Comparison of ENCODE assay signal across 8 cellular contexts in the genomic region with DNA sequence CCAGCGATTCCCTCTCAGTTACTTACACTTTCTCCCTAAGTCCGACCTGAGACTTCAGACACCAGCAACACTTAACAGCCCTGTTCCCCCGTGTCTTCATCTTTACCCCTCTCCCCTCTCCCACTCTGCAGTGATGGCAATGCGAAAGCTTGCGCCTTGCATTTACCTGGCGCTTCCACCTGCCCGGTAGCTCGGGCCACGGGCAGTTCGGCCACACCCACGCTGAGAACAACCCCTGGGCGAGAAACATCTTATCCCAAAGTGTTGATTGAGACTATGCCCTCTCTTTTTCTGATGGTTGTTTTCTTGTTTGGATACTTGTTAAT. TPM values are rescaled to one million over a fixed set of nuclear protein-coding genes. Genes with fewer than 3 reads are reported as not detected.
A peak's percentile ranks its signal among the peaks of the same experiment; 100 is the strongest.
DNase-seq lines count a peak whose midpoint lies in the region; ATAC-seq and TF ChIP-seq lines count a peak whose summit lies in the region.

No MANE protein-coding gene starts in this region.

- WGBS in prostate gland: 1% methylated on average over 12 of the region's 12 CpGs

- H3K27me3 Mint-ChIP-seq in activated T-cell treated with anti-CD3 and anti-CD28 coated beads, Interleukin-2, amount 50 U/mL, for 4 hours (ENCODE audit: low read depth): no peaks in the 10 kb centered on the region

- H3K9me3 ChIP-seq in prostate gland: no peaks in the 10 kb centered on the region

- H3K4me3 ChIP-seq in epithelial cell of proximal tubule (ENCODE audit: low read depth, low read length) (peak overlapping the region; percentile 93), prostate gland (peak overlapping the region; percentile 71 to 77)

- H3K36me3 Mint-ChIP-seq in activated T-cell treated with anti-CD3 and anti-CD28 coated beads, Interleukin-2, amount 50 U/mL, for 4 hours (ENCODE audit: insufficient read depth): peaks cover 3% of the 10 kb centered on the region

- H3K9me3 Mint-ChIP-seq in activated T-cell treated with anti-CD3 and anti-CD28 coated beads, Interleukin-2, amount 50 U/mL, for 4 hours: no peaks in the 10 kb centered on the region

- no peak for TF ChIP-seq POLR2A in prostate gland (IDR thresholded peaks at IDR 0.05)

- peaks cover 9% of the 10 kb centered on the region for H3K4me1 Mint-ChIP-seq in activated T-cell treated with anti-CD3 and anti-CD28 coated beads, Interleukin-2, amount 50 U/mL, for 4 hours (ENCODE audit: low read depth)

- no peaks in the 10 kb centered on the region for H3K4me1 ChIP-seq in prostate gland (replicated peaks)

- TF ChIP-seq CTCF in epithelial cell of proximal tubule (conservative IDR thresholded peaks at IDR 0.05; ENCODE audit: low read depth, low read length): no peak
- no peak for TF ChIP-seq CTCF in prostate gland (IDR thresholded peaks at IDR 0.05)

- H3K4me3 Mint-ChIP-seq in activated T-cell treated with anti-CD3 and anti-CD28 coated beads, Interleukin-2, amount 50 U/mL, for 4 hours: no peak overlapping the region

- ATAC-seq in GM18907 (IDR thresholded peaks at IDR 0.05; ENCODE audit: unreplicated experiment): no peak
- no peak for ATAC-seq in activated T-cell treated with anti-CD3 and anti-CD28 coated beads, Interleukin-2, amount 50 U/mL, for 4 hours

- DNase-seq in stimulated activated CD4-positive, alpha-beta T cell treated with anti-CD3 and anti-CD28 coated beads, Interleukin-4, amount 100 ng/mL, for 24 hours: peak; percentile 6
- no peak for DNase-seq in stimulated activated CD4-positive, alpha-beta T cell treated with anti-CD3 and anti-CD28 coated beads, Interleukin-15, amount 100 ng/mL, for 24 hours
- DNase-seq in NCI-H345 (lab: John Stamatoyannopoulos, UW) (peak; percentile 54), epithelial cell of proximal tubule (ENCODE audit: low read depth) (no peak), prostate gland (ENCODE audit: low spot score) (peak; percentile 13), NCI-H2171 (lab: John Stamatoyannopoulos, UW) (no peak)
- DNase-seq in activated T-cell treated with anti-CD3 and anti-CD28 coated beads, Interleukin-2, amount 50 U/mL, for 4 hours: no peak

- intact Hi-C loops in prostate gland (cut with DNase I): no loop called here

- H3K36me3 ChIP-seq in prostate gland: no peaks in the 10 kb centered on the region

- H3K27me3 ChIP-seq in prostate gland (replicated peaks; ENCODE audit: insufficient read depth): no peaks in the 10 kb centered on the region

- peak overlapping the region; percentile 80 to 82 for H3K27ac ChIP-seq in prostate gland

RNA-seq across cellular contexts. Expression of gene DNAJC10, which starts 0.6 kb away (rescaled TPM):
- total RNA-seq in epithelial cell of proximal tubule: 89.5 and 99.7 TPM in 2 replicates
- total RNA-seq in prostate gland: 10 to 100 TPM; 42.8 to 52.9 TPM
- 10 to 100 TPM; 81.7 to 98.4 (median 89.1) TPM for total RNA-seq in activated T-cell treated with anti-CD3 and anti-CD28 coated beads, Interleukin-2, amount 50 U/mL, for 4 hours

Comparison
In these comparisons a context has a peak if more than half of its experiments do, and no peak if none do; other contexts are left out.
1. DNase-seq: peak in stimulated activated CD4-positive, alpha-beta T cell treated with anti-CD3 and anti-CD28 coated beads, Interleukin-4, amount 100 ng/mL, for 24 hours (single experiment), NCI-H345 (single experiment) and prostate gland (single experiment); none in stimulated activated CD4-positive, alpha-beta T cell treated with anti-CD3 and anti-CD28 coated beads, Interleukin-15, amount 100 ng/mL, for 24 hours (single experiment), epithelial cell of proximal tubule (single experiment), NCI-H2171 (single experiment) and activated T-cell treated with anti-CD3 and anti-CD28 coated beads, Interleukin-2, amount 50 U/mL, for 4 hours (single experiment).